ENCODE assay signal across 25 cellular contexts in genomic region chr14:99741227-99741976, GRCh38.
"Had no signal": no experiment of that assay in that cellular context is flagged by ENCODE, and none has a peak within 500 bp of the region (broad histone marks: within the 10 kb centered on the region; RNA-seq: fewer than 3 reads in every experiment).

No MANE protein-coding gene starts in this region.

- H3K27me3 ChIP-seq: hepatocyte, ovary, testis had no signal

- ATAC-seq: activated naive CD8-positive, alpha-beta T cell treated with anti-CD3 and anti-CD28 coated beads, Interleukin-2, amount 50 U/mL, for 24 hours; activated T-helper 17 cell treated with anti-CD3 and anti-CD28 coated beads, Interleukin-2, amount 50 U/mL, for 72 hours; foreskin keratinocyte; left cardiac atrium; natural killer cell treated with Interleukin-12 subunit alpha and Interleukin-12 subunit beta and Interleukin-15 and Interleukin-18, amount 100 ng/mL, for 72 hours; SK-N-SH treated with all-trans-retinoic acid at 6 μM for 48 hours had no signal

- H3K4me3 ChIP-seq: hepatocyte, ovary, spleen, testis had no signal

- H3K4me3 Mint-ChIP-seq: activated CD4-positive, alpha-beta memory T cell treated with anti-CD3 and anti-CD28 coated beads for 36 hours; activated CD4-positive, alpha-beta T cell treated with anti-CD3 and anti-CD28 coated beads, Interleukin-2, amount 10 ng/mL, durations not matched to agents 24 days and 14 days; activated naive CD4-positive, alpha-beta T cell treated with anti-CD3 and anti-CD28 coated beads, Interleukin-2, amount 50 U/mL, for 24 hours; activated naive CD8-positive, alpha-beta T cell treated with anti-CD3 and anti-CD28 coated beads, Interleukin-2, amount 50 U/mL, for 24 hours; activated T-helper 17 cell treated with anti-CD3 and anti-CD28 coated beads, Interleukin-2, amount 50 U/mL, for 72 hours; memory B cell; natural killer cell treated with Interleukin-12 subunit alpha and Interleukin-12 subunit beta and Interleukin-15 and Interleukin-18, amount 100 ng/mL, for 72 hours had no signal

- H3K27ac Mint-ChIP-seq: activated CD4-positive, alpha-beta memory T cell treated with anti-CD3 and anti-CD28 coated beads for 36 hours; activated CD4-positive, alpha-beta T cell treated with anti-CD3 and anti-CD28 coated beads, Interleukin-2, amount 10 ng/mL, durations not matched to agents 24 days and 14 days; activated naive CD4-positive, alpha-beta T cell treated with anti-CD3 and anti-CD28 coated beads, Interleukin-2, amount 50 U/mL, for 24 hours; activated naive CD8-positive, alpha-beta T cell treated with anti-CD3 and anti-CD28 coated beads, Interleukin-2, amount 50 U/mL, for 24 hours; memory B cell; natural killer cell treated with Interleukin-12 subunit alpha and Interleukin-12 subunit beta and Interleukin-15 and Interleukin-18, amount 100 ng/mL, for 72 hours; progenitor cell of endocrine pancreas had no signal

- H3K27ac ChIP-seq: foreskin keratinocyte, hepatocyte, neutrophil, ovary, spleen, testis had no signal

- DNase-seq: activated CD4-positive, alpha-beta memory T cell treated with anti-CD3 and anti-CD28 coated beads for 36 hours; activated CD4-positive, alpha-beta T cell treated with anti-CD3 and anti-CD28 coated beads, Interleukin-2, amount 10 ng/mL, durations not matched to agents 24 days and 14 days; activated CD4-positive, CD25-positive, alpha-beta regulatory T cell treated with anti-CD3 and anti-CD28 coated beads, Interleukin-2, amount 50 U/mL, for 72 hours; activated CD8-positive, alpha-beta memory T cell treated with anti-CD3 and anti-CD28 coated beads, Interleukin-2, amount 50 U/mL, for 4 hours; activated gamma-delta T cell treated with Interleukin-2 at 50 U/mL for 16 hours; activated naive CD8-positive, alpha-beta T cell treated with anti-CD3 and anti-CD28 coated beads, Interleukin-2, amount 50 U/mL, for 24 hours; activated T-cell treated with anti-CD3 and anti-CD28 coated beads, Interleukin-2, amount 50 U/mL, for 1 hour; amygdala; central memory CD4-positive, alpha-beta T cell; foreskin keratinocyte; left cardiac atrium; ovary; spleen; stimulated activated naive CD4-positive, alpha-beta T cell; T-helper 2 cell; testis; trophoblast cell had no signal

- H3K36me3 Mint-ChIP-seq: activated CD4-positive, alpha-beta memory T cell treated with anti-CD3 and anti-CD28 coated beads for 36 hours; activated naive CD4-positive, alpha-beta T cell treated with anti-CD3 and anti-CD28 coated beads, Interleukin-2, amount 50 U/mL, for 24 hours; memory B cell; natural killer cell treated with Interleukin-12 subunit alpha and Interleukin-12 subunit beta and Interleukin-15 and Interleukin-18, amount 100 ng/mL, for 72 hours had no signal

- H3K36me3 ChIP-seq: neutrophil, ovary, spleen had no signal

- H3K4me1 Mint-ChIP-seq: activated CD4-positive, alpha-beta T cell treated with anti-CD3 and anti-CD28 coated beads, Interleukin-2, amount 10 ng/mL, durations not matched to agents 24 days and 14 days; activated naive CD8-positive, alpha-beta T cell treated with anti-CD3 and anti-CD28 coated beads, Interleukin-2, amount 50 U/mL, for 24 hours; activated T-helper 17 cell treated with anti-CD3 and anti-CD28 coated beads, Interleukin-2, amount 50 U/mL, for 72 hours; memory B cell had no signal

- H3K9me3 ChIP-seq: neutrophil, ovary, spleen, testis had no signal

- H3K9me3 Mint-ChIP-seq: activated CD4-positive, alpha-beta memory T cell treated with anti-CD3 and anti-CD28 coated beads for 36 hours; activated CD4-positive, alpha-beta T cell treated with anti-CD3 and anti-CD28 coated beads, Interleukin-2, amount 10 ng/mL, durations not matched to agents 24 days and 14 days; activated naive CD4-positive, alpha-beta T cell treated with anti-CD3 and anti-CD28 coated beads, Interleukin-2, amount 50 U/mL, for 24 hours; activated naive CD8-positive, alpha-beta T cell treated with anti-CD3 and anti-CD28 coated beads, Interleukin-2, amount 50 U/mL, for 24 hours; activated T-helper 17 cell treated with anti-CD3 and anti-CD28 coated beads, Interleukin-2, amount 50 U/mL, for 72 hours; natural killer cell treated with Interleukin-12 subunit alpha and Interleukin-12 subunit beta and Interleukin-15 and Interleukin-18, amount 100 ng/mL, for 72 hours had no signal
